Comparison of ENCODE assay signal across 19 cellular contexts in genomic region chr4:17058506-17058905, GRCh38.
DNase-seq lines count a peak whose midpoint lies in the region; ATAC-seq and TF ChIP-seq lines count a peak whose summit lies in the region.
"Had no signal": no experiment of that assay in that cellular context is flagged by ENCODE, and none has a peak within 500 bp of the region (broad histone marks: within the 10 kb centered on the region; RNA-seq: fewer than 3 reads in every experiment).

No MANE protein-coding gene starts in this region.

- no peaks in the 10 kb centered on the region for H3K79me2 ChIP-seq in mammary epithelial cell (ENCODE audit: insufficient read depth, low read length)

- 28% methylated on average over 4 of the region's 4 CpGs for WGBS in mammary epithelial cell (ENCODE audit: low coverage, missing lambda C conversion rate)
- WGBS in mesenchymal stem cell: 91% methylated on average over 4 of the region's 4 CpGs

- H2AFZ ChIP-seq in mammary epithelial cell (ENCODE audit: low read depth, low read length) (no peak overlapping the region), mesenchymal stem cell (ENCODE audit: low read depth, low read length) (no peak overlapping the region)

- H2BK15ac ChIP-seq in mesenchymal stem cell (ENCODE audit: low read depth, poor library complexity, severe bottlenecking): no peak overlapping the region

- no peak overlapping the region for H3K23ac ChIP-seq in mesenchymal stem cell (ENCODE audit: low read length in 2 of 2)

- H3K4me3 ChIP-seq in breast epithelium (peak overlapping the region in 2 of 3 donors; percentile 3 to 47), mammary epithelial cell (replicated peaks in 1 of 3; ENCODE audit: insufficient read depth in 1 of 3, low read depth in 2 of 3, low read length in 3 of 3) (no peak overlapping the region), mesenchymal stem cell (ENCODE audit: insufficient read depth in 1 of 2, low read depth in 1 of 2, low read length in 2 of 2) (peak overlapping the region in 1 of 2 experiments; percentile 58)
- H3K4me3 ChIP-seq: gastrocnemius medialis, pancreas, SJSA1, thyroid gland had no signal

- H3K18ac ChIP-seq in mesenchymal stem cell (ENCODE audit: low read depth in 1 of 2, low read length in 2 of 2): no peak overlapping the region

- H4K20me1 ChIP-seq in mammary epithelial cell (ENCODE audit: insufficient read depth, low read length): no peaks in the 10 kb centered on the region

- no peak overlapping the region for H3K14ac ChIP-seq in mesenchymal stem cell (ENCODE audit: low read length in 2 of 2)

- no peak overlapping the region for H2BK12ac ChIP-seq in mesenchymal stem cell (ENCODE audit: low read length in 2 of 2)

- no peaks in the 10 kb centered on the region for H3K79me1 ChIP-seq in mesenchymal stem cell (replicated peaks; ENCODE audit: low read length, poor library complexity, severe bottlenecking)

- no peak overlapping the region for H2BK120ac ChIP-seq in mesenchymal stem cell (ENCODE audit: low read depth, low read length)

- H3K9ac ChIP-seq in mammary epithelial cell (ENCODE audit: insufficient read depth, low read length) (no peak overlapping the region), mesenchymal stem cell (ENCODE audit: low read length) (peak overlapping the region; percentile 85)

- no peak overlapping the region for H3K4ac ChIP-seq in mesenchymal stem cell (ENCODE audit: low read depth in 1 of 2, low read length in 2 of 2)

- H4K91ac ChIP-seq in mesenchymal stem cell (ENCODE audit: low read length): no peak overlapping the region

- CTCF ChIA-PET in mammary epithelial cell (lab: Charles Lee; ENCODE audit: low non-redundant PET): no interaction called here

- no peak overlapping the region for H2AK5ac ChIP-seq in mesenchymal stem cell (ENCODE audit: low read length, severe bottlenecking)

- no TSS peak for BruUV-seq in mammary epithelial cell (replicated peaks; lab: Mats Ljungman, UMichigan)

- dilution Hi-C loops in mammary epithelial cell (cut with HindIII; ENCODE audit: low sequenced_read_pairs): no loop called here

- no peak for TF ChIP-seq POLR2A in breast epithelium (IDR thresholded peaks at IDR 0.05)

- H3K9me3 ChIP-seq in breast epithelium: no peaks in the 10 kb centered on the region
- no peaks in the 10 kb centered on the region for H3K9me3 ChIP-seq in mammary epithelial cell (replicated peaks; ENCODE audit: insufficient read depth, low read length)
- H3K9me3 ChIP-seq in mesenchymal stem cell (ENCODE audit: control insufficient read depth, low read length): no peaks in the 10 kb centered on the region
- H3K9me3 ChIP-seq: gastrocnemius medialis, pancreas, SJSA1, thyroid gland had no signal

- H3K27ac ChIP-seq in breast epithelium (peak overlapping the region; percentile 58 to 78), mammary epithelial cell (ENCODE audit: insufficient read depth, low read depth, low read length) (no peak overlapping the region), mesenchymal stem cell (ENCODE audit: low read length, poor library complexity, severe bottlenecking) (no peak overlapping the region)
- H3K27ac ChIP-seq: 22Rv1, gastrocnemius medialis, pancreas, SJSA1 had no signal

- intact Hi-C loops in breast epithelium (cut with DNase I; ENCODE audit: low total_unique reads): no loop called here
- intact Hi-C loops in mammary epithelial cell (cut with micrococcal nuclease): no loop called here

- H3K4me1 ChIP-seq in breast epithelium (no peaks in the 10 kb centered on the region), mammary epithelial cell (ENCODE audit: insufficient read depth, low read length) (no peaks in the 10 kb centered on the region), mesenchymal stem cell (ENCODE audit: control insufficient read depth, insufficient read depth, low read depth, low read length) (no peaks in the 10 kb centered on the region)
- H3K4me1 ChIP-seq: gastrocnemius medialis, pancreas, thyroid gland had no signal

- H3K27me3 ChIP-seq in breast epithelium (no peaks in the 10 kb centered on the region), mammary epithelial cell (ENCODE audit: insufficient read depth, low read length) (no peaks in the 10 kb centered on the region), mesenchymal stem cell (ENCODE audit: control insufficient read depth in 1 of 2, insufficient read depth in 1 of 2, low read length in 2 of 2) (no peaks in the 10 kb centered on the region)
- H3K27me3 ChIP-seq: gastrocnemius medialis, pancreas, SJSA1, thyroid gland had no signal

- H3K36me3 ChIP-seq in breast epithelium: no peaks in the 10 kb centered on the region
- no peaks in the 10 kb centered on the region for H3K36me3 ChIP-seq in mammary epithelial cell (ENCODE audit: insufficient read depth, low read length)
- no peaks in the 10 kb centered on the region for H3K36me3 ChIP-seq in mesenchymal stem cell (ENCODE audit: control insufficient read depth in 1 of 2, insufficient read depth in 2 of 2, low read depth in 1 of 2, low read length in 2 of 2)
- H3K36me3 ChIP-seq: gastrocnemius medialis, pancreas, SJSA1, thyroid gland had no signal

- in situ Hi-C loops in mammary epithelial cell (cut with MboI; ENCODE audit: low sequenced_read_pairs in 2 of 2): no loop called here

- H2BK5ac ChIP-seq in mesenchymal stem cell (ENCODE audit: low read depth, low read length, poor library complexity, severe bottlenecking): no peak overlapping the region

- H4K8ac ChIP-seq in mesenchymal stem cell (ENCODE audit: low read length): no peak overlapping the region

- no peak for DNase-seq in breast epithelium (ENCODE audit: low spot score in 2 of 2)
- no peak for DNase-seq in mammary epithelial cell
- peak; percentile 48 for DNase-seq in dedifferentiated amniotic fluid mesenchymal stem cell (ENCODE audit: extremely low spot score)
- no peak for DNase-seq in mesenchymal stem cell
- DNase-seq in AML-193 (lab: John Stamatoyannopoulos, UW): no peak
- no peak for DNase-seq in superior temporal gyrus (ENCODE audit: extremely low spot score)
- DNase-seq in NCI-H2081 (lab: John Stamatoyannopoulos, UW): no peak
- DNase-seq: activated effector memory CD4-positive, alpha-beta T cell treated with Interleukin-2 at 50 U/mL for 16 hours; CD8-positive, alpha-beta memory T cell; effector CD4-positive, alpha-beta T cell; immature natural killer cell; MV-4-11; NCI-H2171; pancreas had no signal

- H3K4me2 ChIP-seq in mammary epithelial cell (ENCODE audit: insufficient read depth, low read depth, low read length) (no peak overlapping the region), mesenchymal stem cell (ENCODE audit: low read length, poor library complexity, severe bottlenecking) (no peak overlapping the region)

- no peak for ATAC-seq in HG03457 (IDR thresholded peaks at IDR 0.05; ENCODE audit: unreplicated experiment)

- TF ChIP-seq CTCF in breast epithelium (IDR thresholded peaks at IDR 0.05) (no peak), mammary epithelial cell (conservative IDR thresholded peaks at IDR 0.05 in 1 of 2, IDR thresholded peaks at IDR 0.05 in 1 of 2; ENCODE audit: extremely low read depth in 1 of 2, insufficient read depth in 1 of 2, low read depth in 1 of 2, low read length in 2 of 2) (no peak)

Comparison
In these comparisons a context has a peak if more than half of its experiments do, and no peak if none do; other contexts are left out.
1. H3K27ac ChIP-seq: peak in breast epithelium (2 of 2); none in mammary epithelial cell (single experiment) and mesenchymal stem cell (single experiment).
2. H3K4me3 ChIP-seq: peak in breast epithelium (2 of 3); none in mammary epithelial cell (0 of 3).